25 cellular contexts compared by ENCODE assay signal in the genomic region with DNA sequence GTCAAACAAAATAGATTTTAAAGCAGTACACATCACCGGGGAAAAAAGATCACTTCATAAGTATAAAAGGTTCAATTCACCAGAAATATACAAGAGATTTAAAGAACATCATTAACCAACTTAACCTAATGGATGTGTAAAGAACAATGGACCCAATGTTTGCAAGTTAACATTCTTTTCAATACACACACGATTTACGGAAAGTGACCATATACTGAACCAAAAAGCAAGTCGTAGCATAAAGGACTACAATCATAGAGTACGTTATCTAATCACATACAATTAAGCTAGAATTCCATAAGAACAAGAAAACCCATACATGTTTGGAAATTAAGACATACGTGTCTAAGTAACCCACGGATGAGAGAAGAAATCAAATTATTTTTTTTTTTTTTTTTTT. TPM values are rescaled to one million over a fixed set of nuclear protein-coding genes. Genes with fewer than 3 reads are reported as not detected.
DNase-seq lines count a peak whose midpoint lies in the region; ATAC-seq, FAIRE-seq and TF ChIP-seq lines count a peak whose summit lies in the region.
"Had no signal": no experiment of that assay in that cellular context is flagged by ENCODE, and none has a peak within 500 bp of the region (broad histone marks: within the 10 kb centered on the region; RNA-seq: fewer than 3 reads in every experiment).

No MANE protein-coding gene starts in this region.

- no peaks in the 10 kb centered on the region for H4K20me1 ChIP-seq in HepG2 (ENCODE audit: insufficient read depth, low read length)

- DNase-seq in right lobe of liver (no peak), HepG2 (ENCODE audit: low spot score) (no peak), H54 (ENCODE audit: insufficient read length, low spot score) (no peak), SK-MEL-5 (ENCODE audit: low read depth, low spot score) (peak; percentile 91), progenitor cell of endocrine pancreas (ENCODE audit: low spot score, unreplicated experiment) (no peak), left ventricle myocardium superior (no peak), small intestine (no peak)
- DNase-seq: 8988T; ACHN; AML-193; BE2C; Calu3; CD4-positive, alpha-beta T cell; CD8-positive, alpha-beta memory T cell; COR-L47; DMS153; DND-41; GOT3; H7; HCEC 1CT had no signal

- H3K27me3 ChIP-seq in right lobe of liver: no peaks in the 10 kb centered on the region
- H3K27me3 ChIP-seq in HepG2 (ENCODE audit: control insufficient read depth in 1 of 2, insufficient read depth in 2 of 2, low read length in 2 of 2): no peaks in the 10 kb centered on the region
- no peaks in the 10 kb centered on the region for H3K27me3 ChIP-seq in small intestine (ENCODE audit: control insufficient read depth in 2 of 2, insufficient read depth in 2 of 2, low read length in 2 of 2)
- H3K27me3 ChIP-seq: BE2C; BLaER1 treated with 17β-estradiol and CSF1 and Interleukin-3, amounts not matched to agents 10 nM and 100 nM had no signal

- H3K4me1 Mint-ChIP-seq in progenitor cell of endocrine pancreas (ENCODE audit: low read depth): peaks cover 11% of the 10 kb centered on the region
- H3K4me1 Mint-ChIP-seq: CD14-positive monocyte had no signal

- intact Hi-C loops in right lobe of liver (cut with DNase I) (no loop called here), HepG2 (cut with micrococcal nuclease; ENCODE audit: unreplicated experiment) (no loop called here), left ventricle myocardium superior (cut with micrococcal nuclease) (no loop called here)

- H3K27me3 Mint-ChIP-seq in progenitor cell of endocrine pancreas: no peaks in the 10 kb centered on the region
- H3K27me3 Mint-ChIP-seq: CD4-positive, alpha-beta T cell; CD8-positive, alpha-beta memory T cell had no signal

- peaks cover 8% of the 10 kb centered on the region for H3K9me3 Mint-ChIP-seq in progenitor cell of endocrine pancreas (ENCODE audit: low read depth)
- H3K9me3 Mint-ChIP-seq: CD4-positive, alpha-beta T cell; CD8-positive, alpha-beta memory T cell had no signal

- H3K4me2 ChIP-seq in HepG2 (ENCODE audit: low read depth, low read length): no peak overlapping the region
- H3K4me2 ChIP-seq: A549; BLaER1 treated with 17β-estradiol and CSF1 and Interleukin-3, amounts not matched to agents 10 nM and 100 nM had no signal

- no peak for TF ChIP-seq EP300 in HepG2 (IDR thresholded peaks at IDR 0.05; ENCODE audit: low read depth in 2 of 2, low read length in 2 of 2)
- no peak for TF ChIP-seq EP300 in HepG2 (CRISPR knock-in tag; IDR thresholded peaks at IDR 0.05; ENCODE audit: borderline replicate concordance)

- no peaks in the 10 kb centered on the region for H3K9me3 ChIP-seq in right lobe of liver
- no peaks in the 10 kb centered on the region for H3K9me3 ChIP-seq in HepG2 (ENCODE audit: low read length)
- H3K9me3 ChIP-seq in small intestine (ENCODE audit: control insufficient read depth, low read depth): no peaks in the 10 kb centered on the region
- H3K9me3 ChIP-seq: A549, BE2C had no signal

- BruUV-seq in HepG2 (replicated peaks; lab: Mats Ljungman, UMichigan): no TSS peak

- FAIRE-seq in HepG2 (lab: Jason Lieb, UNC) (no peak), H54 (lab: Jason Lieb, UNC) (peak; percentile 61), small intestine (lab: Jason Lieb, UNC) (no peak)
- FAIRE-seq: A549, GM12892 had no signal

- peaks cover 7% of the 10 kb centered on the region for H3K79me2 ChIP-seq in HepG2 (ENCODE audit: insufficient read depth, low read length)

- no peak overlapping the region for H3K4me3 ChIP-seq in right lobe of liver
- no peak overlapping the region for H3K4me3 ChIP-seq in HepG2 (replicated peaks in 1 of 3; ENCODE audit: insufficient read depth in 1 of 3, low read depth in 2 of 3, low read length in 3 of 3)
- no peak overlapping the region for H3K4me3 ChIP-seq in small intestine (ENCODE audit: low read depth in 1 of 2, low read length in 2 of 2)
- H3K4me3 ChIP-seq: A549; BLaER1 treated with 17β-estradiol and CSF1 and Interleukin-3, amounts not matched to agents 10 nM and 100 nM had no signal

- POLR2A ChIA-PET in HepG2 (lab: Yijun Ruan, JAX): no interaction called here

- peaks cover 45% of the 10 kb centered on the region for H3K36me3 Mint-ChIP-seq in progenitor cell of endocrine pancreas (ENCODE audit: insufficient read depth)

- H3K4me3 Mint-ChIP-seq in progenitor cell of endocrine pancreas (ENCODE audit: low read depth): no peak overlapping the region
- H3K4me3 Mint-ChIP-seq: CD14-positive monocyte; CD4-positive, alpha-beta T cell; CD8-positive, alpha-beta memory T cell had no signal

- TF ChIP-seq RAD21 in HepG2 (CRISPR knock-in tag; IDR thresholded peaks at IDR 0.05): no peak

- H3K27ac Mint-ChIP-seq in progenitor cell of endocrine pancreas: peak overlapping the region; percentile 54
- H3K27ac Mint-ChIP-seq: CD14-positive monocyte; CD4-positive, alpha-beta T cell had no signal

- ATAC-seq in right lobe of liver: no peak
- ATAC-seq in HepG2: no peak
- ATAC-seq in left ventricle myocardium superior: no peak
- ATAC-seq in GM18520 (IDR thresholded peaks at IDR 0.05; ENCODE audit: unreplicated experiment): no peak
- ATAC-seq: A549 had no signal

- TF ChIP-seq POLR2A in right lobe of liver (IDR thresholded peaks at IDR 0.05) (no peak), HepG2 (IDR thresholded peaks at IDR 0.05; ENCODE audit: insufficient read depth in 1 of 2, low read depth in 2 of 2, low read length in 2 of 2) (no peak), H54 (IDR thresholded peaks at IDR 0.05; ENCODE audit: low read depth, low read length) (no peak)

- no peak for TF ChIP-seq CTCF in right lobe of liver (IDR thresholded peaks at IDR 0.05)
- TF ChIP-seq CTCF in HepG2 (CRISPR knock-in tag; IDR thresholded peaks at IDR 0.05): no peak
- no peak for TF ChIP-seq CTCF in progenitor cell of endocrine pancreas (IDR thresholded peaks at IDR 0.05; ENCODE audit: unreplicated experiment)

- peak overlapping the region in 2 of 3 donors; percentile 79 to 86 for H3K27ac ChIP-seq in right lobe of liver
- no peak overlapping the region for H3K27ac ChIP-seq in HepG2 (ENCODE audit: extremely low read length, insufficient read depth, low read length)
- H3K27ac ChIP-seq in small intestine (ENCODE audit: low read depth in 1 of 2, low read length in 1 of 2): no peak overlapping the region
- H3K27ac ChIP-seq: A549; BLaER1 treated with 17β-estradiol and CSF1 and Interleukin-3, amounts not matched to agents 10 nM and 100 nM had no signal

- CTCF ChIA-PET in HepG2 (lab: Yijun Ruan, JAX; ENCODE audit: low intra/inter-chr PET ratio, low total read pairs): no interaction called here

- no peak overlapping the region for H3K9ac ChIP-seq in HepG2 (ENCODE audit: insufficient read depth, low read depth, low read length)
- H3K9ac ChIP-seq: BLaER1 treated with 17β-estradiol and CSF1 and Interleukin-3, amounts not matched to agents 10 nM and 100 nM had no signal

- H3K4me1 ChIP-seq in right lobe of liver (peaks cover 0 to 19% (median 3%) of the 10 kb centered on the region in 4 donors), HepG2 (ENCODE audit: insufficient read depth, low read length) (0 out of 2 replicates have a peak, but pooled peaks cover 5% of the 10 kb centered on the region), small intestine (ENCODE audit: control insufficient read depth in 2 of 2, insufficient read depth in 1 of 2, low read depth in 1 of 2, low read length in 1 of 2) (no peaks in the 10 kb centered on the region)
- H3K4me1 ChIP-seq: A549; BE2C; BLaER1 treated with 17β-estradiol and CSF1 and Interleukin-3, amounts not matched to agents 10 nM and 100 nM had no signal

- peaks cover 0 to 28% (median 7%) of the 10 kb centered on the region in 4 donors for H3K36me3 ChIP-seq in right lobe of liver
- H3K36me3 ChIP-seq in HepG2 (replicated peaks in 1 of 2; ENCODE audit: control insufficient read depth in 1 of 2, insufficient read depth in 2 of 2, low read length in 2 of 2): peaks cover 0 to 29% of the 10 kb centered on the region in 2 experiments
- H3K36me3 ChIP-seq in small intestine (ENCODE audit: control insufficient read depth in 2 of 2, insufficient read depth in 2 of 2, low read length in 2 of 2): peaks cover 3 to 8% of the 10 kb centered on the region in 2 donors

- no peak overlapping the region for H2AFZ ChIP-seq in HepG2 (ENCODE audit: low read length)

- WGBS in right lobe of liver (ENCODE audit: insufficient coverage, low coverage, low lambda C conversion rate, missing lambda C conversion rate): 85% methylated on average over 7 of the region's 7 CpGs
- 96% methylated on average over 7 of the region's 7 CpGs for WGBS in HepG2 (ENCODE audit: low lambda C conversion rate)
- 94 to 96% (median 94%) methylated on average over 7 of the region's 7 CpGs for WGBS in small intestine, 3 donors

- in situ Hi-C loops in HepG2 (cut with HindIII; ENCODE audit: extremely low pct_ligation_motif_present, low pct_unique_long_range_greater_than_20kb) (no loop called here), SK-MEL-5 (cut with HindIII; ENCODE audit: low pct_unique_long_range_greater_than_20kb, low sequenced_read_pairs) (loop anchor here (25.0 kb wide), 1 partner anchor 124 kb away; no protein-coding TSS in a partner anchor)

RNA-seq across cellular contexts. Expression of a gene that starts 9.6 kb away (rescaled TPM):
- total RNA-seq in right lobe of liver (10 to 100 TPM in 2 of 6 experiments, 1 to 10 TPM in 4; 8.6 to 11.9 (median 9.6) TPM), HepG2 (2016; rRNA removed; fragmentation: Illumina TruSeq; extraction: Trizol) (17.9 and 25.0 TPM in 2 replicates), progenitor cell of endocrine pancreas (12.9 and 13.5 TPM in 2 replicates), left ventricle myocardium superior (4.6 TPM)
- 3.1 and 3.5 TPM in 2 replicates for total RNA-seq in HepG2 (2016; cell fraction: cytosol; rRNA removed; fragmentation: Illumina TruSeq; extraction: Trizol; ENCODE audit: low read depth)
- 18.9 and 24.5 TPM in 2 replicates for total RNA-seq in HepG2 (2016; cell fraction: insoluble cytoplasmic fraction; rRNA removed; fragmentation: Illumina TruSeq; extraction: Trizol)
- total RNA-seq in HepG2 (2016; cell fraction: membrane; rRNA removed; fragmentation: Illumina TruSeq; extraction: Trizol): 9.0 and 9.3 TPM in 2 replicates
- total RNA-seq in HepG2 (2016; cell fraction: nucleus; rRNA removed; fragmentation: Illumina TruSeq; extraction: Trizol): 15.1 and 17.3 TPM in 2 replicates
- polyA plus RNA-seq in HepG2 (2011; rRNA removed) (11.8 and 15.5 TPM in 2 replicates), small intestine (10 to 100 TPM; 10.3 to 12.4 (median 11.6) TPM)
- polyA plus RNA-seq in HepG2 (2011; cell fraction: cytosol; rRNA removed): 6.1 and 9.6 TPM in 2 replicates
- 5.9 and 6.6 TPM in 2 replicates for polyA plus RNA-seq in HepG2 (2011; cell fraction: nucleus; rRNA removed)
- polyA plus RNA-seq in HepG2 (2012): 8.9 and 12.5 TPM in 2 replicates
- polyA plus RNA-seq in HepG2 (2016; cell fraction: cytosol; fragmentation: Illumina TruSeq; extraction: Trizol; ENCODE audit: low read depth): 1.9 and 2.0 TPM in 2 replicates
- 21.1 and 21.3 TPM in 2 replicates for polyA plus RNA-seq in HepG2 (2016; cell fraction: insoluble cytoplasmic fraction; fragmentation: Illumina TruSeq; extraction: Trizol; ENCODE audit: low read depth)
- 5.1 and 5.5 TPM in 2 replicates for polyA plus RNA-seq in HepG2 (2016; cell fraction: membrane; fragmentation: Illumina TruSeq; extraction: Trizol; ENCODE audit: low read depth)
- polyA plus RNA-seq in HepG2 (2016; cell fraction: nucleus; fragmentation: Illumina TruSeq; extraction: Trizol; ENCODE audit: insufficient read depth, low read depth): 20.2 and 23.5 TPM in 2 replicates
- 4.5 and 4.8 TPM in 2 replicates for polyA minus RNA-seq in HepG2 (2011; rRNA and poly(A)+ RNA removed; ENCODE audit: low replicate concordance)
- polyA minus RNA-seq in HepG2 (2011; cell fraction: cytosol; rRNA and poly(A)+ RNA removed): 7.3 and 8.0 TPM in 2 replicates
- polyA minus RNA-seq in HepG2 (2011; cell fraction: nucleus; rRNA and poly(A)+ RNA removed): 19.0 and 21.1 TPM in 2 replicates
- total RNA-seq in SK-MEL-5 (2014; rRNA removed; shearing (Covaris generic)): 57.0 and 59.9 TPM in 2 replicates
- 35.3 and 36.8 TPM in 2 replicates for polyA plus RNA-seq in SK-MEL-5 (2015; cell fraction: cytosol; rRNA removed)
- polyA plus RNA-seq in SK-MEL-5 (2015; cell fraction: nucleus; rRNA removed): 120 and 132 TPM in 2 replicates

RNA-seq across cellular contexts. Expression of a gene that starts 15.3 kb away (rescaled TPM):
- total RNA-seq in right lobe of liver (1 to 10 TPM; 4.1 to 7.9 (median 5.0) TPM), HepG2 (2016; rRNA removed; fragmentation: Illumina TruSeq; extraction: Trizol) (not detected in 2 replicates), progenitor cell of endocrine pancreas (5.3 TPM in 2 replicates), left ventricle myocardium superior (5.8 TPM)
- not detected in 2 replicates for total RNA-seq in HepG2 (2016; cell fraction: cytosol; rRNA removed; fragmentation: Illumina TruSeq; extraction: Trizol; ENCODE audit: low read depth)
- under 0.01 TPM in 1 of 2 replicates, not detected in the other for total RNA-seq in HepG2 (2016; cell fraction: insoluble cytoplasmic fraction; rRNA removed; fragmentation: Illumina TruSeq; extraction: Trizol)
- 0.03 TPM in 2 replicates for total RNA-seq in HepG2 (2016; cell fraction: membrane; rRNA removed; fragmentation: Illumina TruSeq; extraction: Trizol)
- not detected in 2 replicates for total RNA-seq in HepG2 (2016; cell fraction: nucleus; rRNA removed; fragmentation: Illumina TruSeq; extraction: Trizol)
- polyA plus RNA-seq in HepG2 (2011; rRNA removed) (not detected in 2 replicates), small intestine (1 to 10 TPM in 1 of 3 donors, under 1 TPM in 2; 0.67 to 1.7 (median 0.81) TPM)
- polyA plus RNA-seq in HepG2 (2011; cell fraction: cytosol; rRNA removed): not detected in 2 replicates
- not detected in 2 replicates for polyA plus RNA-seq in HepG2 (2011; cell fraction: nucleus; rRNA removed)
- 0.01 TPM in 2 replicates for polyA plus RNA-seq in HepG2 (2012)
- polyA plus RNA-seq in HepG2 (2016; cell fraction: cytosol; fragmentation: Illumina TruSeq; extraction: Trizol; ENCODE audit: low read depth): not detected in 2 replicates
- polyA plus RNA-seq in HepG2 (2016; cell fraction: insoluble cytoplasmic fraction; fragmentation: Illumina TruSeq; extraction: Trizol; ENCODE audit: low read depth): not detected in 2 replicates
- polyA plus RNA-seq in HepG2 (2016; cell fraction: membrane; fragmentation: Illumina TruSeq; extraction: Trizol; ENCODE audit: low read depth): not detected in 2 replicates
- not detected in 2 replicates for polyA plus RNA-seq in HepG2 (2016; cell fraction: nucleus; fragmentation: Illumina TruSeq; extraction: Trizol; ENCODE audit: insufficient read depth, low read depth)
- 4.1 TPM in 1 of 2 replicates, not detected in the other for polyA minus RNA-seq in HepG2 (2011; rRNA and poly(A)+ RNA removed; ENCODE audit: low replicate concordance)
- polyA minus RNA-seq in HepG2 (2011; cell fraction: cytosol; rRNA and poly(A)+ RNA removed): not detected in 2 replicates
- under 0.01 TPM in 1 of 2 replicates, not detected in the other for polyA minus RNA-seq in HepG2 (2011; cell fraction: nucleus; rRNA and poly(A)+ RNA removed)
- total RNA-seq in SK-MEL-5 (2014; rRNA removed; shearing (Covaris generic)): 16.6 and 18.0 TPM in 2 replicates
- 6.5 and 9.5 TPM in 2 replicates for polyA plus RNA-seq in SK-MEL-5 (2015; cell fraction: cytosol; rRNA removed)
- polyA plus RNA-seq in SK-MEL-5 (2015; cell fraction: nucleus; rRNA removed): 17.9 and 18.9 TPM in 2 replicates

Comparison
In these comparisons a context has a peak if more than half of its experiments do, and no peak if none do; other contexts are left out.
1. H3K27ac ChIP-seq: peak in right lobe of liver (2 of 3); none in HepG2 (single experiment) and small intestine (0 of 2).